Comparison of ENCODE assay signal across 19 cellular contexts in the genomic region with DNA sequence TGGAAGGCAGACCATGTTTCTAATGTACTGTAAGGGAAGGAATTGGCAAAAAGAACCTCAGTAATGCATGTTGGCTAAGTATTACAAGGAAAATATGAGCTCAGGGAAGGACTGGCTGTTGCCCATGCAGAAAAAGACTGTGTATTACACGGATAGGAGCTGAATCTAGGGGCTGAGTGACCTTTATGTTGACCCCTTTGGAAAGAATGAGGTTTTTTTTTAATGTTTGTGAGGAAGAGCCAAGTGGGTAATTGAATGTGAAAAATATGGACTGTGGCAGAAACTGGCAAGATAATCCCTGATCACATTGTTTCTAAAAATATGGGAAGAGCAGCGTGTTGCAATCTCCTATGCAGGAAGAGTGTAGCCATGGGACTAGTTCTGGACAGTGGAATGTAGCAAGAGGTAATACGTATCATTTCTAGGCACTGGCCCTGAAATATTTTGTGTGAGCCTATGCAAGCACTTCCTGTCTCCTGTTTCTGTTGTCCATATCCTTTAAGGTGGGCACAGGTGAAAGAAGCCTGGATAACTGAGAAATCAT.
"Had no signal": no experiment of that assay in that cellular context is flagged by ENCODE, and none has a peak within 500 bp of the region (broad histone marks: within the 10 kb centered on the region; RNA-seq: fewer than 3 reads in every experiment).

No MANE protein-coding gene starts in this region.

- H3K4me3 ChIP-seq: colonic mucosa, heart right ventricle, lower lobe of right lung, psoas muscle, right lobe of liver, spleen, thoracic aorta, transverse colon had no signal

- DNase-seq: cerebellar nuclear complex; colonic mucosa; dermis blood vessel endothelial cell; heart right ventricle; hypothalamus; islet precursor cell; lower lobe of right lung; mesendoderm; naive B cell; occipital lobe; psoas muscle; retina; right lobe of liver; spleen; stimulated activated CD4-positive, alpha-beta T cell treated with anti-CD3 and anti-CD28 coated beads, Interleukin-15, amount 100 ng/mL, for 24 hours; stimulated activated CD4-positive, alpha-beta T cell treated with anti-CD3 and anti-CD28 coated beads, Interleukin-1b, Interleukin-23, amount 100 ng/mL, for 48 hours; stimulated activated CD4-positive, alpha-beta T cell treated with anti-CD3 and anti-CD28 coated beads, Interleukin-4, amount 100 ng/mL, for 24 hours; transverse colon had no signal
